In the genomic region with DNA sequence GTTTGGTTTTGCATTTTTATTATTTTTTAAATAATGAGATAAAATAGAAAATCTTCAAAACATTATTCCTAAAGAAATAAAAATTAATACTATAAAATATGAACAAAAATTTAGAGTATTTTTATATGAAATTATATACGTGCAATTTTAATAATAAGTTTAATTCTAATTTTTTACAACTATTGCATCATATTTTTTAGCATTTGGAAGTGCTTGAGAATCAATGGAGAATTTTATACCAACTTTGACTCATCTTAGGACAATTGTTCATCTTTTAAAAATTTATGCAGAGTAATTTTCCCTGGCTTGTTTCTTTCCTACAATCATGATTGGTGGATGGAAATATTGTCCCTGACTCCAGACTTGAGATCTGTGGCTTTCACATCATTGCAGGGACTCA, we compare ENCODE assay signal across 1 cellular context.
TF ChIP-seq lines count a peak whose summit lies in the region.

No MANE protein-coding gene starts in this region.

TF ChIP-seq in K562, 482 proteins besides CTCF, POLR2A, EP300 and RAD21 (continued from another document):
- no peak for TF ChIP-seq ZBTB40 (IDR thresholded peaks at IDR 0.05)
- no peak for TF ChIP-seq ZBTB40 (CRISPR knock-in tag; IDR thresholded peaks at IDR 0.05)
- TF ChIP-seq, protein P1, sequence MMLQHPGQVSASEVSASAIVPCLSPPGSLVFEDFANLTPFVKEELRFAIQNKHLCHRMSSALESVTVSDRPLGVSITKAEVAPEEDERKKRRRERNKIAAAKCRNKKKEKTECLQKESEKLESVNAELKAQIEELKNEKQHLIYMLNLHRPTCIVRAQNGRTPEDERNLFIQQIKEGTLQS (IDR thresholded peaks at IDR 0.05): 0 out of 2 replicates have a peak, but pooled peaks have one; percentile 9
- TF ChIP-seq, protein P1 (CRISPR knock-in tag; conservative IDR thresholded peaks at IDR 0.05): no peak
- TF ChIP-seq CHD4 (IDR thresholded peaks at IDR 0.05; ENCODE audit: insufficient read depth, insufficient replicate concordance, low read depth, low read length, poor library complexity, severe bottlenecking): no peak
- TF ChIP-seq ZSCAN32 (CRISPR knock-in tag; IDR thresholded peaks at IDR 0.05): peak; percentile 56; the same call in 1 of the 2 replicates
